8 cellular contexts compared by ENCODE assay signal in the genomic region with DNA sequence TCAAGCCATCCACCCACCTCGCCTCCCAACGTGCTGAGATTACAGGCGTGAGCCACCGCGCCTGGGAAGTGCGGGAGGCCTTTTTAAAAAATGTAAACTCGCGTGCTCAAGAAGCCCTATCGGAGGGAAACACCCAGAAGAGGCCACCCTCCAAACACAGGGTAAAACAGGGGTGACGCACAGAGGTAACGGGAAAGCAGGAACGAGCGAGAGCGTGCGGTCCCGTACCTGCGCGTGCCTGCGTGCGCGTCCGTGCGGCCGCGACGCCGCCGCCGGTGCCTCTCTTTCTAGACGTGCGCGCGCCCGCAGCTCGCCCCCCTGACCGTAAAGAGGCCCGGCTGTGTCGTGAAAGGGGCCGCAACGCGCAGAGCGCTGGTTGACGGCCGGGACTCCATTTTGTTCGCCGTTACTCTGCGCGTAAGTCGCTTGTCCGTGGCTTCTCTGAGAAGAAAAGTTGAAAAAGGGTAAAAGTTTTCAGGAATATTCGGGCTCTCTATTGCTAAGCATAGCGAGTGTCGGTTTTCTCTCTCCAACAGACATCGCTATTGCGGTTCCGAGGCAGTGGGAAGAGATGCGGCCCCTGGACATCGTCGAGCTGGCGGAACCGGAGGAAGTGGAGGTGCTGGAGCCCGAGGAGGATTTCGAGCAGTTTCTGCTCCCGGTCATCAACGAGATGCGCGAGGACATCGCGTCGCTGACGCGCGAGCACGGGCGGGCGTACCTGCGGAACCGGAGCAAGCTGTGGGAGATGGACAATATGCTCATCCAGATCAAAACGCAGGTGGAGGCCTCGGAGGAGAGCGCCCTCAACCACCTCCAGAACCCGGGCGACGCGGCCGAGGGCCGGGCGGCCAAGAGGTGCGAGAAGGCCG. TPM values are rescaled to one million over a fixed set of nuclear protein-coding genes. Genes with fewer than 3 reads are reported as not detected.
A peak's percentile ranks its signal among the peaks of the same experiment; 100 is the strongest.
DNase-seq lines count a peak whose midpoint lies in the region; ATAC-seq lines count a peak whose summit lies in the region.

A gene (plus strand): TSS at position 394 of the 872 bp plus-strand sequence. CDS start 178 bp downstream, at position 572.

- no peaks in the 10 kb centered on the region for H3K9me3 Mint-ChIP-seq in activated CD4-positive, alpha-beta T cell treated with anti-CD3 and anti-CD28 coated beads, Interleukin-2, amount 10 ng/mL, durations not matched to agents 7 days and 5 days

- peaks cover 17 to 32% (median 24%) of the 10 kb centered on the region in 11 experiments for H3K36me3 ChIP-seq in BLaER1 treated with 17β-estradiol and CSF1 and Interleukin-3, amounts not matched to agents 10 nM and 100 nM

- ATAC-seq in GM19351 (IDR thresholded peaks at IDR 0.05; ENCODE audit: unreplicated experiment) (peak; percentile 76), HG03521 (IDR thresholded peaks at IDR 0.05; ENCODE audit: unreplicated experiment) (peak; percentile 85), left lobe of liver (peak; percentile 96)

- POLR2A ChIA-PET in activated CD4-positive, alpha-beta T cell treated with anti-CD3 and anti-CD28 coated beads, Interleukin-2, amount 10 ng/mL, durations not matched to agents 7 days and 5 days (lab: Charles Lee): interaction anchor here (0.8 to 2.1 kb wide), 2 partner anchors 33 to 49 kb away, joined by 3 to 10 read pairs; a partner anchor contains a TSS

- peaks cover 25 to 39% (median 30%) of the 10 kb centered on the region in 10 experiments for H3K4me1 ChIP-seq in BLaER1 treated with 17β-estradiol and CSF1 and Interleukin-3, amounts not matched to agents 10 nM and 100 nM

- H4K20me1 ChIP-seq in BLaER1 treated with 17β-estradiol and CSF1 and Interleukin-3, amounts not matched to agents 10 nM and 100 nM: peaks cover 25 to 37% (median 28%) of the 10 kb centered on the region in 11 experiments; a peak in 21 of 22 replicates

- H3K4me2 ChIP-seq in BLaER1 treated with 17β-estradiol and CSF1 and Interleukin-3, amounts not matched to agents 10 nM and 100 nM: peak within 1 kb of the TSS; percentile 81 to 100 (median 92)

- H3K27me3 ChIP-seq in BLaER1 treated with 17β-estradiol and CSF1 and Interleukin-3, amounts not matched to agents 10 nM and 100 nM: no peaks in the 10 kb centered on the region

- peaks cover 39% of the 10 kb centered on the region for H3K36me3 Mint-ChIP-seq in activated CD4-positive, alpha-beta T cell treated with anti-CD3 and anti-CD28 coated beads, Interleukin-2, amount 10 ng/mL, durations not matched to agents 7 days and 5 days (ENCODE audit: low read depth)

- DNase-seq in NCI-H69 (lab: John Stamatoyannopoulos, UW) (peak; percentile 95), dedifferentiated amniotic fluid mesenchymal stem cell (ENCODE audit: extremely low spot score) (peak; percentile 90), left lobe of liver (ENCODE audit: low spot score) (peak; percentile 96)
- DNase-seq in activated CD4-positive, alpha-beta T cell treated with anti-CD3 and anti-CD28 coated beads, Interleukin-2, amount 10 ng/mL, durations not matched to agents 7 days and 5 days: peak; percentile 94
- DNase-seq in stimulated activated CD4-positive, alpha-beta T cell treated with anti-CD3 and anti-CD28 coated beads, Interleukin-2, amount 100 ng/mL, for 24 hours: peak; percentile 93

- peaks cover 29% of the 10 kb centered on the region for H3K4me1 Mint-ChIP-seq in activated CD4-positive, alpha-beta T cell treated with anti-CD3 and anti-CD28 coated beads, Interleukin-2, amount 10 ng/mL, durations not matched to agents 7 days and 5 days

- H3K27ac ChIP-seq in BLaER1 treated with 17β-estradiol and CSF1 and Interleukin-3, amounts not matched to agents 10 nM and 100 nM: peak within 1 kb of the TSS; percentile 65 to 97 (median 92)

- peak within 1 kb of the TSS; percentile 87 for H3K4me3 Mint-ChIP-seq in activated CD4-positive, alpha-beta T cell treated with anti-CD3 and anti-CD28 coated beads, Interleukin-2, amount 10 ng/mL, durations not matched to agents 7 days and 5 days

- H3K27me3 Mint-ChIP-seq in activated CD4-positive, alpha-beta T cell treated with anti-CD3 and anti-CD28 coated beads, Interleukin-2, amount 10 ng/mL, durations not matched to agents 7 days and 5 days: no peaks in the 10 kb centered on the region

- peaks cover 0 to 4% (median 0%) of the 10 kb centered on the region in 11 experiments; a peak in 5 of 22 replicates for H3K9me3 ChIP-seq in BLaER1 treated with 17β-estradiol and CSF1 and Interleukin-3, amounts not matched to agents 10 nM and 100 nM (replicated peaks in 1 of 11)

- H3K4me3 ChIP-seq in BLaER1 treated with 17β-estradiol and CSF1 and Interleukin-3, amounts not matched to agents 10 nM and 100 nM: peak within 1 kb of the TSS; percentile 76 to 98 (median 90)

- CTCF ChIA-PET in activated CD4-positive, alpha-beta T cell treated with anti-CD3 and anti-CD28 coated beads, Interleukin-2, amount 10 ng/mL, durations not matched to agents 7 days and 5 days (lab: Charles Lee): interaction anchor here (0.5 to 2.0 kb wide), 10 partner anchors 11 to 334 kb away, joined by 3 to 8 read pairs (median 4); a partner anchor contains a TSS

- peak within 1 kb of the TSS; percentile 83 to 98 (median 95) for H3K9ac ChIP-seq in BLaER1 treated with 17β-estradiol and CSF1 and Interleukin-3, amounts not matched to agents 10 nM and 100 nM

- peak within 1 kb of the TSS; percentile 98 for H3K27ac Mint-ChIP-seq in activated CD4-positive, alpha-beta T cell treated with anti-CD3 and anti-CD28 coated beads, Interleukin-2, amount 10 ng/mL, durations not matched to agents 7 days and 5 days

RNA-seq across cellular contexts. Expression of the gene that starts here (rescaled TPM):
- 100 to 1,000 TPM in 1 of 2 experiments, 10 to 100 TPM in 1; 91.3 to 107 TPM for total RNA-seq in activated CD4-positive, alpha-beta T cell treated with anti-CD3 and anti-CD28 coated beads, Interleukin-2, amount 10 ng/mL, durations not matched to agents 7 days and 5 days
- 130 TPM for total RNA-seq in left lobe of liver

Comparison
In these comparisons a context has a peak if more than half of its experiments do, and no peak if none do; other contexts are left out.
1. Peak in every context shown above with its lines: DNase-seq, ATAC-seq, H3K4me3 ChIP-seq and H3K27ac ChIP-seq.